1 cellular context compared by ENCODE assay signal in the genomic region with DNA sequence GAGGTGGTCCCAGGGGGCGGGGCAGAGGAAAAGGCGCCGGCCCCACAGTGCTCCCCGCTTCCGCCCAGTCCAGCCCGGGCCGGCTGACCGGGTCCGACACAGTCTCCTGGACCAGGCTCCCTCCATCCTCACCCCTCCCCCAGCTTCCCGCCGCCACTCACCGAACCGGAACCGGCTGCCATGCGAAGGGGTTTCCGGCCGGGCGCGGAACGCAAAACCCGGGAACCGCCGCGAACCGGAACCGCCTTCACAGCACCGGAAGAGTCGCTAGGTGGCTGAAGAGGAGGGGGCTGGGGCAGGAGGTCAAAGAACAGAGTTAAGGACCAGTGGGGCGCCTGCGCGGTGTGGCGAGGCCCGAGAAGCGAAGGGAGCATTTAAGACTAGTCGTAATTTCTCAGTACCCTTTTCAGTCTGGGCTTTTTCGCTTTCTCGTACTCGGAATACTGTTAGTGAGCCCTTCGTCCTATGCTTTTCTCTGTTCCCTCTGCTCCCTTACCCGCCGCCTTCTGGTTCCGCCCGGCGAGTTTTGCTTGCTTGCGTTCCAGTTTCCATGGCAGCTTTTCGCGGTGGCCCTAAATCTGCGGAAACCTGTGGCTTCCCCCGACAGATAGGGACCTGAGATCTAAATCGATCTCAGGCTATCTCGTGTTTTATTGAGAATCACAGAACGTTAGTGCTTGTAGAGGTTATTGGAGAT.
TF ChIP-seq lines count a peak whose summit lies in the region.

Gene SENP1 (minus strand): TSS at position 213 of the 697 bp plus-strand sequence. CDS start 4,607 bp downstream, outside the sequence.

TF ChIP-seq in GM12878, 131 proteins besides CTCF, POLR2A, EP300 and RAD21 (continued from another document):
- peak; percentile 95; the same call in 1 of the 2 replicates for TF ChIP-seq WRNIP1 (IDR thresholded peaks at IDR 0.05; ENCODE audit: borderline replicate concordance, low read depth, low read length)
- TF ChIP-seq ZNF592 (IDR thresholded peaks at IDR 0.05) = no peak
- TF ChIP-seq BRCA1 (IDR thresholded peaks at IDR 0.05; ENCODE audit: low read depth, low read length) = no peak
- TF ChIP-seq NKRF (conservative IDR thresholded peaks at IDR 0.05) = 0 out of 2 replicates have a peak, but pooled peaks have one; percentile 35
- peak; percentile 70; the same call in 1 of the 2 replicates for TF ChIP-seq DPF2 (IDR thresholded peaks at IDR 0.05)
- no peak for TF ChIP-seq RFX5 (IDR thresholded peaks at IDR 0.05; ENCODE audit: low read depth, low read length)
- TF ChIP-seq CHD1 (IDR thresholded peaks at IDR 0.05; ENCODE audit: low read depth, low read length) = no peak
- TF ChIP-seq MYB (IDR thresholded peaks at IDR 0.05; ENCODE audit: borderline replicate concordance, low read depth, low read length) = no peak
- no peak for TF ChIP-seq SMAD5 (IDR thresholded peaks at IDR 0.05; ENCODE audit: low read depth)
- no peak for TF ChIP-seq REST (IDR thresholded peaks at IDR 0.05; ENCODE audit: low read depth, low read length)
- no peak for TF ChIP-seq ZNF24 (IDR thresholded peaks at IDR 0.05)
- peak; percentile 17; the same call in 1 of the 2 replicates for TF ChIP-seq SPI1 (IDR thresholded peaks at IDR 0.05; ENCODE audit: borderline replicate concordance, insufficient read depth, low read depth, low read length)
- TF ChIP-seq TARDBP (IDR thresholded peaks at IDR 0.05; ENCODE audit: borderline replicate concordance) = no peak; the same call in 1 of the 2 replicates
- peak; percentile 70 for TF ChIP-seq SIX5 (IDR thresholded peaks at IDR 0.05; ENCODE audit: low read depth, low read length, severe bottlenecking)
